28 cellular contexts compared by ENCODE assay signal in the genomic region with DNA sequence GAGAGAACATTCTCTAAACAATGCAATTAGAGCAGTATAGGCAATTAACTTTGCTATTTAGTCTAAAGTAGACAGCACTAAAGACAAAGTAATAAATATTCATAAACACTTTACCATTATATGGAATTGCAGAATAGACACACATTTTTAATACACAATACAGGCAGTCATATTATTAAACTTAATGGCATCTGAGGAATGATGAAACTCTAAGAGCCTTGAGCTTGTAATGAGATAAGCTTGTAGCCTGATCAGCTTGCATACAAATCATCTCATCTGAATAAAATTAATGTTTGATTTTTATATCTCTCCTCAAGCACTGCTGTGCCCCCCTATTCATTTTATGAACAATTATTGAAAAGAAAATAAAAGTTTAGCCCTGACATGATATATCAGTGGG.
"Had no signal": no experiment of that assay in that cellular context is flagged by ENCODE, and none has a peak within 500 bp of the region (broad histone marks: within the 10 kb centered on the region; RNA-seq: fewer than 3 reads in every experiment).

No MANE protein-coding gene starts in this region.

- H3K36me3 Mint-ChIP-seq: activated naive CD8-positive, alpha-beta T cell treated with anti-CD3 and anti-CD28 coated beads for 36 hours; IgD-negative memory B cell had no signal

- H3K4me3 Mint-ChIP-seq: activated CD4-positive, alpha-beta T cell treated with anti-CD3 and anti-CD28 coated beads, Interleukin-2, amount 10 ng/mL, durations not matched to agents 24 days and 14 days; activated CD8-positive, alpha-beta T cell treated with anti-CD3 and anti-CD28 coated beads for 36 hours; activated naive CD8-positive, alpha-beta T cell treated with anti-CD3 and anti-CD28 coated beads for 36 hours; activated T-cell treated with anti-CD3 and anti-CD28 coated beads, Interleukin-2, amount 50 U/mL, for 72 hours; activated T-helper 17 cell treated with anti-CD3 and anti-CD28 coated beads, Interleukin-2, amount 50 U/mL, for 72 hours; IgD-negative memory B cell; T-helper 1 cell treated with Interleukin-12 subunit alpha and Interleukin-12 subunit beta and Interleukin-4 antibody, amounts not matched to agents 30 μg/mL and 1 μg/mL, for 36 hours; T-helper 2 cell treated with Interferon-gamma antibody and Interleukin-4, amounts not matched to agents 5 μg/mL and 100 μg/mL, for 36 hours had no signal

- ATAC-seq: activated CD8-positive, alpha-beta T cell treated with anti-CD3 and anti-CD28 coated beads for 36 hours; activated T-cell treated with anti-CD3 and anti-CD28 coated beads, Interleukin-2, amount 50 U/mL, for 72 hours; activated T-helper 17 cell treated with anti-CD3 and anti-CD28 coated beads, Interleukin-2, amount 50 U/mL, for 72 hours; Panc1 had no signal

- H3K27ac ChIP-seq: brain microvascular endothelial cell had no signal

- DNase-seq: activated CD4-positive, alpha-beta T cell treated with anti-CD3 and anti-CD28 coated beads, Interleukin-2, amount 10 ng/mL, durations not matched to agents 24 days and 14 days; activated CD4-positive, alpha-beta T cell treated with anti-CD3 and anti-CD28 coated beads, Interleukin-2, amount 50 U/mL, for 4 hours; activated CD8-positive, alpha-beta T cell treated with anti-CD3 and anti-CD28 coated beads for 36 hours; activated effector memory CD4-positive, alpha-beta T cell treated with anti-CD3 and anti-CD28 coated beads, Interleukin-2, amount 50 U/mL, for 16 hours; activated naive CD4-positive, alpha-beta T cell; activated naive CD4-positive, alpha-beta T cell treated with anti-CD3 and anti-CD28 coated beads, Interleukin-2, amount 50 U/mL, for 16 hours; activated naive CD8-positive, alpha-beta T cell treated with anti-CD3 and anti-CD28 coated beads for 36 hours; activated T-cell treated with anti-CD3 and anti-CD28 coated beads, Interleukin-2, amount 50 U/mL, for 1 hour; activated T-cell treated with anti-CD3 and anti-CD28 coated beads, Interleukin-2, amount 50 U/mL, for 72 hours; amygdala; brain microvascular endothelial cell; Karpas-422; KBM-7; NCI-H1105; NCI-H1417 treated with DMSO at 0.1 percent for 48 hours; NCI-H187 treated with DMSO at 0.1 percent for 48 hours; NCI-H2081; NCI-H2171 treated with DMSO at 0.1 percent for 48 hours; NCI-H2227 treated with DMSO at 0.1 percent for 48 hours; NCI-H446 treated with DMSO at 0.1 percent for 48 hours; NCI-H524; RPMI8226; SHP77 treated with DMSO at 0.1 percent for 48 hours had no signal

- H3K36me3 ChIP-seq: brain microvascular endothelial cell had no signal

- H3K9me3 Mint-ChIP-seq: activated CD4-positive, alpha-beta T cell treated with anti-CD3 and anti-CD28 coated beads, Interleukin-2, amount 10 ng/mL, durations not matched to agents 24 days and 14 days; activated CD8-positive, alpha-beta T cell treated with anti-CD3 and anti-CD28 coated beads for 36 hours; activated naive CD8-positive, alpha-beta T cell treated with anti-CD3 and anti-CD28 coated beads for 36 hours; T-helper 1 cell treated with Interleukin-12 subunit alpha and Interleukin-12 subunit beta and Interleukin-4 antibody, amounts not matched to agents 30 μg/mL and 1 μg/mL, for 36 hours had no signal

- H3K27me3 ChIP-seq: brain microvascular endothelial cell had no signal

- H3K27me3 Mint-ChIP-seq: activated CD4-positive, alpha-beta T cell treated with anti-CD3 and anti-CD28 coated beads, Interleukin-2, amount 10 ng/mL, durations not matched to agents 24 days and 14 days; activated CD8-positive, alpha-beta T cell treated with anti-CD3 and anti-CD28 coated beads for 36 hours; activated naive CD8-positive, alpha-beta T cell treated with anti-CD3 and anti-CD28 coated beads for 36 hours; activated T-helper 17 cell treated with anti-CD3 and anti-CD28 coated beads, Interleukin-2, amount 50 U/mL, for 72 hours; IgD-negative memory B cell had no signal

- H3K27ac Mint-ChIP-seq: activated CD4-positive, alpha-beta T cell treated with anti-CD3 and anti-CD28 coated beads, Interleukin-2, amount 10 ng/mL, durations not matched to agents 24 days and 14 days; activated CD8-positive, alpha-beta T cell treated with anti-CD3 and anti-CD28 coated beads for 36 hours; activated naive CD8-positive, alpha-beta T cell treated with anti-CD3 and anti-CD28 coated beads for 36 hours; activated T-cell treated with anti-CD3 and anti-CD28 coated beads, Interleukin-2, amount 50 U/mL, for 72 hours; activated T-helper 17 cell treated with anti-CD3 and anti-CD28 coated beads, Interleukin-2, amount 50 U/mL, for 72 hours; IgD-negative memory B cell; T-helper 1 cell treated with Interleukin-12 subunit alpha and Interleukin-12 subunit beta and Interleukin-4 antibody, amounts not matched to agents 30 μg/mL and 1 μg/mL, for 36 hours; T-helper 2 cell treated with Interferon-gamma antibody and Interleukin-4, amounts not matched to agents 5 μg/mL and 100 μg/mL, for 36 hours had no signal

- H3K4me1 Mint-ChIP-seq: activated CD4-positive, alpha-beta T cell treated with anti-CD3 and anti-CD28 coated beads, Interleukin-2, amount 10 ng/mL, durations not matched to agents 24 days and 14 days; activated naive CD8-positive, alpha-beta T cell treated with anti-CD3 and anti-CD28 coated beads for 36 hours; activated T-helper 17 cell treated with anti-CD3 and anti-CD28 coated beads, Interleukin-2, amount 50 U/mL, for 72 hours; IgD-negative memory B cell had no signal
